Comparison of ENCODE assay signal across 8 cellular contexts in genomic region chr11:67288198-67288451, GRCh38. TPM values are rescaled to one million over a fixed set of nuclear protein-coding genes. Genes with fewer than 3 reads are reported as not detected.
DNase-seq lines count a peak whose midpoint lies in the region; ATAC-seq and TF ChIP-seq lines count a peak whose summit lies in the region.

No MANE protein-coding gene starts in this region.

- DNase-seq in OCI-LY7 (ENCODE audit: low spot score) (no peak), epithelial cell of proximal tubule (ENCODE audit: low read depth) (no peak), prostate gland (ENCODE audit: low spot score) (no peak), GM13976 (ENCODE audit: low spot score) (no peak), GM13977 (ENCODE audit: low spot score) (no peak), UCSD-AML1 (lab: John Stamatoyannopoulos, UW; ENCODE audit: unreplicated experiment) (no peak)

- CTCF ChIA-PET in OCI-LY7 (lab: Charles Lee; ENCODE audit: unreplicated experiment) = interaction anchor here (0.7 kb wide), 1 partner anchor 11 kb away, joined by 3 read pairs; no protein-coding TSS in a partner anchor

- no peaks in the 10 kb centered on the region for H3K9me2 ChIP-seq in OCI-LY7 (ENCODE audit: insufficient read depth, low read length)

- H3K4me1 ChIP-seq in OCI-LY7 (ENCODE audit: insufficient read depth, low read length, poor library complexity, severe bottlenecking) (peaks cover 46% of the 10 kb centered on the region), prostate gland (replicated peaks) (peaks cover 11% of the 10 kb centered on the region)

- ATAC-seq in HG02973 (IDR thresholded peaks at IDR 0.05; ENCODE audit: unreplicated experiment) = no peak

- H4K20me1 ChIP-seq in OCI-LY7 (ENCODE audit: insufficient read depth, low read length) = no peaks in the 10 kb centered on the region

- H3K79me2 ChIP-seq in OCI-LY7 (ENCODE audit: insufficient read depth, low read depth, low read length) = peaks cover 15% of the 10 kb centered on the region; the same call in 1 of the 2 replicates

- POLR2A ChIA-PET in OCI-LY7 (lab: Charles Lee) = interaction anchor here (0.7 to 1.8 kb wide), 4 partner anchors 8 to 22 kb away, joined by 3 to 6 read pairs (median 4); partner anchors contain the start of gene GRK2

- intact Hi-C loops in OCI-LY7 (cut with micrococcal nuclease; ENCODE audit: unreplicated experiment) (loop anchor here (1.0 kb wide), 3 partner anchors 11 to 29 kb away; no protein-coding TSS in a partner anchor), prostate gland (cut with DNase I) (no loop called here)

- in situ Hi-C loops in GM13976 (cut with MboI; ENCODE audit: low sequenced_read_pairs, unreplicated experiment) = no loop called here
- in situ Hi-C loops in GM13977 (cut with MboI; ENCODE audit: low pct_unique_long_range_greater_than_20kb, low sequenced_read_pairs, unreplicated experiment) = no loop called here

- H3K9me3 ChIP-seq in OCI-LY7 (ENCODE audit: low read length) (no peaks in the 10 kb centered on the region), prostate gland (no peaks in the 10 kb centered on the region)

- TF ChIP-seq CTCF in OCI-LY7 (conservative IDR thresholded peaks at IDR 0.05; ENCODE audit: low read length) (no peak), epithelial cell of proximal tubule (conservative IDR thresholded peaks at IDR 0.05; ENCODE audit: low read depth, low read length) (no peak), prostate gland (IDR thresholded peaks at IDR 0.05) (no peak), GM13976 (IDR thresholded peaks at IDR 0.05; ENCODE audit: borderline replicate concordance, control extremely low read depth, extremely low read depth, insufficient read depth, missing control alignments) (no peak), GM13977 (IDR thresholded peaks at IDR 0.05; ENCODE audit: extremely low read depth, insufficient read depth, missing control alignments) (no peak)

- TF ChIP-seq POLR2A in prostate gland (IDR thresholded peaks at IDR 0.05) = no peak

- BruUV-seq in OCI-LY7 (replicated peaks; lab: Mats Ljungman, UMichigan) = no TSS peak

- H3K4me3 ChIP-seq in GM08714 (ENCODE audit: low read length) = peak overlapping the region; percentile 89; the same call in 1 of the 2 replicates
- peak overlapping the region; percentile 68 for H3K4me3 ChIP-seq in OCI-LY7 (ENCODE audit: low read depth, low read length, poor library complexity, severe bottlenecking)
- H3K4me3 ChIP-seq in epithelial cell of proximal tubule (ENCODE audit: low read depth, low read length) = peak overlapping the region; percentile 66
- peak overlapping the region; percentile 63 to 74 for H3K4me3 ChIP-seq in prostate gland

- peak overlapping the region; percentile 94 for H3K27ac ChIP-seq in OCI-LY7 (ENCODE audit: low read depth, low read length, poor library complexity, severe bottlenecking)
- peak overlapping the region; percentile 89 to 93 for H3K27ac ChIP-seq in prostate gland

- peaks cover 84% of the 10 kb centered on the region for H3K36me3 ChIP-seq in OCI-LY7 (ENCODE audit: insufficient read depth, low read length)
- peaks cover 24 to 33% of the 10 kb centered on the region in 2 donors for H3K36me3 ChIP-seq in prostate gland

- no peak overlapping the region for H2AFZ ChIP-seq in OCI-LY7 (ENCODE audit: low read length)

- no peaks in the 10 kb centered on the region for H3K27me3 ChIP-seq in prostate gland (replicated peaks; ENCODE audit: insufficient read depth)

- peak overlapping the region; percentile 70 for H3K4me2 ChIP-seq in OCI-LY7 (ENCODE audit: low read length)

- WGBS in prostate gland = 36% methylated on average over 4 of the region's 4 CpGs

RNA-seq across cellular contexts. Expression of gene ANKRD13D, which starts 1.0 kb away (rescaled TPM):
- 101 and 136 TPM in 2 replicates for total RNA-seq in OCI-LY7 (2014; rRNA removed; shearing (Covaris generic))
- total RNA-seq in OCI-LY7 (2022) (119 and 136 TPM in 2 replicates), epithelial cell of proximal tubule (31.6 and 32.3 TPM in 2 replicates), prostate gland (10 to 100 TPM; 35.9 to 75.3 TPM)

RNA-seq across cellular contexts. Expression of gene SSH3, which starts 15.2 kb away (rescaled TPM):
- 8.4 and 9.2 TPM in 2 replicates for total RNA-seq in OCI-LY7 (2014; rRNA removed; shearing (Covaris generic))
- total RNA-seq in OCI-LY7 (2022) (18.5 and 22.0 TPM in 2 replicates), epithelial cell of proximal tubule (28.4 and 30.4 TPM in 2 replicates), prostate gland (100 to 1,000 TPM in 1 of 2 donors, 10 to 100 TPM in 1; 70.9 to 101 TPM)

RNA-seq across cellular contexts. Expression of gene GRK2, which starts 21.9 kb away (rescaled TPM):
- 379 and 397 TPM in 2 replicates for total RNA-seq in OCI-LY7 (2014; rRNA removed; shearing (Covaris generic))
- total RNA-seq in OCI-LY7 (2022) (280 and 373 TPM in 2 replicates), epithelial cell of proximal tubule (46.8 and 66.4 TPM in 2 replicates), prostate gland (100 to 1,000 TPM; 102 to 111 TPM)
